ENCODE assay signal across 9 cellular contexts in the genomic region with DNA sequence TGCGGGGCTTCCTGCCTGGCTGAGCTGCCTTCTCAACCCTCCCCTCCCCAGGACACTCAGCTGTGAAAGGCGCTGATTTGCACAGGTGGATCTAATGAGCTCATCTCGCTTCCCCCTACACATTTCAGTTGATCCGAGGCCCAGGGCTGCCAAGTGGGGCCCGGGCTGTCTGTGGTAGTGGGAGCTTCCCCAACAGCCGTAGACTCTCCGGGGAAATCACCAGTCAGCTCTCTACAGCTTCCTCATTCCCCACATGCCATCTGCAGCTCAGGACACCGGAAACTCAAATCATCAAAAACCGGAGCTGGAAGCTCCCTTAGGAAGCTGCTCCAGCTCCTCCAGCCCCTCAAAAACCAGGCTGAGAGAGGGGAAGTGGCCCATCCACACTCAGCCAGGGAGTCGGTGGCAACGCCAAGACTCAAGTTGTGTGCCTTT. TPM values are rescaled to one million over a fixed set of nuclear protein-coding genes. Genes with fewer than 3 reads are reported as not detected.
DNase-seq lines count a peak whose midpoint lies in the region; ATAC-seq and TF ChIP-seq lines count a peak whose summit lies in the region.
"Had no signal": no experiment of that assay in that cellular context is flagged by ENCODE, and none has a peak within 500 bp of the region (broad histone marks: within the 10 kb centered on the region; RNA-seq: fewer than 3 reads in every experiment).

No MANE protein-coding gene starts in this region.

- H3K36me3 ChIP-seq in fibroblast of lung (ENCODE audit: control insufficient read depth, insufficient read depth, low read length) = no peaks in the 10 kb centered on the region

- no peak overlapping the region for H3K4me3 Mint-ChIP-seq in activated naive CD4-positive, alpha-beta T cell treated with anti-CD3 and anti-CD28 coated beads for 36 hours
- H3K4me3 Mint-ChIP-seq: activated CD8-positive, alpha-beta T cell treated with anti-CD3 and anti-CD28 coated beads for 36 hours had no signal

- H4K20me1 ChIP-seq in fibroblast of lung (ENCODE audit: control insufficient read depth, extremely low read depth, insufficient read depth, low read length) = no peaks in the 10 kb centered on the region

- no peak overlapping the region for H3K27ac ChIP-seq in fibroblast of lung (ENCODE audit: insufficient read depth, low read length)

- H3K27me3 Mint-ChIP-seq in activated naive CD4-positive, alpha-beta T cell treated with anti-CD3 and anti-CD28 coated beads for 36 hours (ENCODE audit: low read depth) = peaks cover 5% of the 10 kb centered on the region

- peak overlapping the region; percentile 52 for H2AFZ ChIP-seq in fibroblast of lung (ENCODE audit: low read length)

- ATAC-seq in GM19395 (IDR thresholded peaks at IDR 0.05; ENCODE audit: unreplicated experiment) (peak; percentile 84), GM21447 (IDR thresholded peaks at IDR 0.05; ENCODE audit: unreplicated experiment) (no peak)
- ATAC-seq: activated CD8-positive, alpha-beta T cell treated with anti-CD3 and anti-CD28 coated beads for 36 hours had no signal

- no peaks in the 10 kb centered on the region for H3K4me1 Mint-ChIP-seq in activated naive CD4-positive, alpha-beta T cell treated with anti-CD3 and anti-CD28 coated beads for 36 hours (ENCODE audit: low read depth)

- no peak overlapping the region for H3K27ac Mint-ChIP-seq in activated naive CD4-positive, alpha-beta T cell treated with anti-CD3 and anti-CD28 coated beads for 36 hours
- H3K27ac Mint-ChIP-seq: activated CD8-positive, alpha-beta T cell treated with anti-CD3 and anti-CD28 coated beads for 36 hours had no signal

- no peaks in the 10 kb centered on the region for H3K79me2 ChIP-seq in fibroblast of lung (ENCODE audit: control insufficient read depth, insufficient read depth, low read length)

- intact Hi-C loops in activated naive CD4-positive, alpha-beta T cell treated with anti-CD3 and anti-CD28 coated beads for 36 hours (cut with micrococcal nuclease) = no loop called here

- H3K9ac ChIP-seq in fibroblast of lung (ENCODE audit: insufficient read depth, low read length) = no peak overlapping the region

- TF ChIP-seq CTCF in fibroblast of lung (conservative IDR thresholded peaks at IDR 0.05 in 1 of 2, IDR thresholded peaks at IDR 0.05 in 1 of 2; ENCODE audit: low read depth in 1 of 2, low read length in 2 of 2) = no peak

- H3K9me3 ChIP-seq in fibroblast of lung (ENCODE audit: control insufficient read depth, insufficient read depth, low read depth, low read length) = no peaks in the 10 kb centered on the region

- no peaks in the 10 kb centered on the region for H3K36me3 Mint-ChIP-seq in activated naive CD4-positive, alpha-beta T cell treated with anti-CD3 and anti-CD28 coated beads for 36 hours (ENCODE audit: low read depth)

- no peak overlapping the region for H3K4me3 ChIP-seq in fibroblast of lung (replicated peaks in 1 of 4; ENCODE audit: control extremely low read depth in 1 of 4, insufficient read depth in 1 of 4, low read depth in 3 of 4, low read length in 4 of 4)

- H3K27me3 ChIP-seq in fibroblast of lung (ENCODE audit: control insufficient read depth, insufficient read depth, low read length) = peaks cover 2% of the 10 kb centered on the region

- CTCF ChIA-PET in activated naive CD4-positive, alpha-beta T cell treated with anti-CD3 and anti-CD28 coated beads for 36 hours (lab: Charles Lee) = interaction anchor here (0.6 to 1.1 kb wide), 2 partner anchors 18 to 1548 kb away, joined by 3 to 5 read pairs; no protein-coding TSS in a partner anchor

- H3K9me3 Mint-ChIP-seq in activated naive CD4-positive, alpha-beta T cell treated with anti-CD3 and anti-CD28 coated beads for 36 hours = no peaks in the 10 kb centered on the region
- H3K9me3 Mint-ChIP-seq: activated CD8-positive, alpha-beta T cell treated with anti-CD3 and anti-CD28 coated beads for 36 hours had no signal

- peaks cover 7% of the 10 kb centered on the region for H3K4me1 ChIP-seq in fibroblast of lung (ENCODE audit: control insufficient read depth, extremely low read depth, insufficient read depth, low read length)

- DNase-seq in HK-2 (ENCODE audit: unreplicated experiment) = peak; percentile 14
- DNase-seq in fibroblast of lung (ENCODE audit: low read depth in 2 of 2) = peak in 1 of 2 donors; percentile 23
- peak; percentile 26 for DNase-seq in putamen (ENCODE audit: low spot score)
- DNase-seq in OCI-M1 (lab: John Stamatoyannopoulos, UW) = no peak
- no peak for DNase-seq in activated naive CD4-positive, alpha-beta T cell treated with anti-CD3 and anti-CD28 coated beads for 36 hours
- DNase-seq in NCI-H2081 (lab: John Stamatoyannopoulos, UW) = no peak
- DNase-seq: activated CD8-positive, alpha-beta T cell treated with anti-CD3 and anti-CD28 coated beads for 36 hours had no signal

- no peak overlapping the region for H3K4me2 ChIP-seq in fibroblast of lung (ENCODE audit: extremely low read depth, insufficient read depth, low read length)

RNA-seq across cellular contexts. Expression of gene SMIM20, which starts 56.2 kb away (rescaled TPM):
- 48.7 and 71.4 TPM in 2 replicates for total RNA-seq in fibroblast of lung
- 26.2 and 34.9 TPM in 2 replicates for polyA plus RNA-seq in fibroblast of lung
- polyA plus RNA-seq in fibroblast of lung (2012) = 34.9 and 37.7 TPM in 2 replicates
- 0.71 TPM in 1 of 2 replicates, not detected in the other for polyA minus RNA-seq in fibroblast of lung (ENCODE audit: low replicate concordance)
- 10 to 100 TPM; 28.1 to 33.2 TPM for total RNA-seq in activated naive CD4-positive, alpha-beta T cell treated with anti-CD3 and anti-CD28 coated beads for 36 hours

Comparison
In these comparisons a context has a peak if more than half of its experiments do, and no peak if none do; other contexts are left out.
1. DNase-seq: peak in HK-2 (single experiment) and putamen (single experiment); none in OCI-M1 (single experiment), activated naive CD4-positive, alpha-beta T cell treated with anti-CD3 and anti-CD28 coated beads for 36 hours (single experiment) and NCI-H2081 (0 of 2).